In the genomic region with DNA sequence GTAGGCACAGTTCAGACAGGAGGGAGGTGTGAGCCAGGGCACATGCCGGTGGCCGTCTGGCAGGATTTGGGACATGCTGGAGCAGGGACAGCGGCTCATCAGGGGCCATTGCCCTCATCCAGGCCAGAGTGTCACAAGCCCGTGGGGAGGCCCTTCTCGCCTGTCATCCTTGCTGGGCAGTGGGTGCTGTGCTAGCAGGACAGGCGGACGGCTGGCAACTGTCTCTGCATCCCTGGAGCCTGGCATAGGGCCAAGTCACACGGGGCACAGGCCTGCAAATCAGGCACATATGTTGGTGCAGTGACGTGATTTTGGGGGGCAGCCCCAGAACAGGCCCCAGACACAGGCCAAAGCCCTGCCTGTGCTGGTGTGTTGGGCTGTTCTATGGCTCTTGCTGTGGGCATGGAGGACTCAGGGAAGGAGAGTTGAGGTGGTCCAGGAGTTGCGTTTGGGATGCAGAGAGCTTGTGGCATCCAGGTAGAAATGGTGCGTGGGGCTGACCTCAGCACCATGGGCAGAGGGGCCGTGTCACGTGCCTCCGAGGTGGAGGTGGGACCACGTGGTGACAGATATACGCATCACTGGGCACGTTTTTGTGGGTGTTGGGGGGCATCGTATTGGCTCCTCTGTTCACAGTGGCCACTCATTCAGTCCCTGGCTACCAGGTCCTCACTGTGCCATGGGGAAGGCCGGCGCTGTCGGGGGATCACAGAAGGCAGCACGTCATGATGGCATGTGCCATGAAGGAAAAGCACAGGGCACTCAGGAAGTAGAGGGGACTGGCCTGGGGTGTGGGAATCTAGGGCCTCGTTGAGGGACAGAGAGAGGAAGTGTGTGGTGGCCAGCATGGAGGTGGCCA, we compare ENCODE assay signal across 2 cellular contexts.
TF ChIP-seq lines count a peak whose summit lies in the region.

No MANE protein-coding gene starts in this region.

TF ChIP-seq in GM12891, 5 proteins besides CTCF, POLR2A, EP300 and RAD21:
- TF ChIP-seq POU2F2 (IDR thresholded peaks at IDR 0.05; ENCODE audit: low read depth, low read length) (no peak), POLR2AphosphoS5 (IDR thresholded peaks at IDR 0.05; ENCODE audit: low read depth, low read length) (0 out of 2 replicates have a peak, but pooled peaks have one; percentile 8)

TF ChIP-seq in K562, 482 proteins besides CTCF, POLR2A, EP300 and RAD21:
- TF ChIP-seq ASH1L (IDR thresholded peaks at IDR 0.05; ENCODE audit: borderline replicate concordance, low read depth, partially characterized antibody) (no peak), EP400 (IDR thresholded peaks at IDR 0.05) (0 out of 2 replicates have a peak, but pooled peaks have one; percentile 3), SRSF9 (IDR thresholded peaks at IDR 0.05; ENCODE audit: borderline replicate concordance, low read depth, low read length) (no peak), TCF3 (CRISPR knock-in tag; IDR thresholded peaks at IDR 0.05) (no peak), NFIX (CRISPR knock-in tag; IDR thresholded peaks at IDR 0.05; ENCODE audit: low read depth) (peak; percentile 27; the same call in 1 of the 2 replicates), GABPB1 (CRISPR knock-in tag; IDR thresholded peaks at IDR 0.05) (no peak), MCM2 (IDR thresholded peaks at IDR 0.05; ENCODE audit: low read depth) (no peak), ZNF764 (CRISPR knock-in tag; IDR thresholded peaks at IDR 0.05; ENCODE audit: low read depth) (no peak), SETDB1 (IDR thresholded peaks at IDR 0.05; ENCODE audit: low read length) (no peak), HMG20B (CRISPR knock-in tag; IDR thresholded peaks at IDR 0.05) (no peak), NFIC (IDR thresholded peaks at IDR 0.05) (peak; percentile 90), CHD1 (IDR thresholded peaks at IDR 0.05; ENCODE audit: low read length) (no peak), ZEB2 (IDR thresholded peaks at IDR 0.05) (no peak), ZNF184 (CRISPR knock-in tag; IDR thresholded peaks at IDR 0.05) (no peak), ZNF212 (CRISPR knock-in tag; IDR thresholded peaks at IDR 0.05) (no peak), MEIS2 (IDR thresholded peaks at IDR 0.05; ENCODE audit: partially characterized antibody) (no peak), TAF7 (tag; IDR thresholded peaks at IDR 0.05) (no peak), SREBF2 (CRISPR knock-in tag; IDR thresholded peaks at IDR 0.05) (no peak), RFX5 (IDR thresholded peaks at IDR 0.05; ENCODE audit: low read depth, low read length) (no peak), MYC (IDR thresholded peaks at IDR 0.05; ENCODE audit: low read depth, low read length) (0 out of 2 replicates have a peak, but pooled peaks have one; percentile 1), MYC (CRISPR knock-in tag; IDR thresholded peaks at IDR 0.05; ENCODE audit: borderline replicate concordance, low read depth) (no peak), MAFK (IDR thresholded peaks at IDR 0.05; ENCODE audit: low read length) (no peak), DIDO1 (tag; IDR thresholded peaks at IDR 0.05; ENCODE audit: low read depth) (no peak), SLC30A9 (CRISPR knock-in tag; IDR thresholded peaks at IDR 0.05) (no peak), BHLHE40 (IDR thresholded peaks at IDR 0.05; ENCODE audit: low read length) (0 out of 2 replicates have a peak, but pooled peaks have one; percentile 3), ZFP30 (CRISPR knock-in tag; IDR thresholded peaks at IDR 0.05; ENCODE audit: borderline replicate concordance) (no peak), MYBL2 (IDR thresholded peaks at IDR 0.05; ENCODE audit: low read depth) (no peak), MYBL2 (CRISPR knock-in tag; IDR thresholded peaks at IDR 0.05; ENCODE audit: borderline replicate concordance) (no peak), LEF1 (IDR thresholded peaks at IDR 0.05) (no peak), RBFOX2 (IDR thresholded peaks at IDR 0.05; ENCODE audit: low read depth, low read length) (no peak), BCOR (IDR thresholded peaks at IDR 0.05) (no peak), MECOM (CRISPR knock-in tag; IDR thresholded peaks at IDR 0.05) (no peak), PRMT5 (CRISPR knock-in tag; IDR thresholded peaks at IDR 0.05) (no peak), RBM22 (IDR thresholded peaks at IDR 0.05; ENCODE audit: low read depth, low read length, poor library complexity, severe bottlenecking) (peak; percentile 14)
- TF ChIP-seq, protein P1, sequence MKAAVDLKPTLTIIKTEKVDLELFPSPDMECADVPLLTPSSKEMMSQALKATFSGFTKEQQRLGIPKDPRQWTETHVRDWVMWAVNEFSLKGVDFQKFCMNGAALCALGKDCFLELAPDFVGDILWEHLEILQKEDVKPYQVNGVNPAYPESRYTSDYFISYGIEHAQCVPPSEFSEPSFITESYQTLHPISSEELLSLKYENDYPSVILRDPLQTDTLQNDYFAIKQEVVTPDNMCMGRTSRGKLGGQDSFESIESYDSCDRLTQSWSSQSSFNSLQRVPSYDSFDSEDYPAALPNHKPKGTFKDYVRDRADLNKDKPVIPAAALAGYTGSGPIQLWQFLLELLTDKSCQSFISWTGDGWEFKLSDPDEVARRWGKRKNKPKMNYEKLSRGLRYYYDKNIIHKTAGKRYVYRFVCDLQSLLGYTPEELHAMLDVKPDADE (conservative IDR thresholded peaks at IDR 0.05; ENCODE audit: control insufficient read depth, low read depth, low read length) = no peak
- TF ChIP-seq, protein P2, sequence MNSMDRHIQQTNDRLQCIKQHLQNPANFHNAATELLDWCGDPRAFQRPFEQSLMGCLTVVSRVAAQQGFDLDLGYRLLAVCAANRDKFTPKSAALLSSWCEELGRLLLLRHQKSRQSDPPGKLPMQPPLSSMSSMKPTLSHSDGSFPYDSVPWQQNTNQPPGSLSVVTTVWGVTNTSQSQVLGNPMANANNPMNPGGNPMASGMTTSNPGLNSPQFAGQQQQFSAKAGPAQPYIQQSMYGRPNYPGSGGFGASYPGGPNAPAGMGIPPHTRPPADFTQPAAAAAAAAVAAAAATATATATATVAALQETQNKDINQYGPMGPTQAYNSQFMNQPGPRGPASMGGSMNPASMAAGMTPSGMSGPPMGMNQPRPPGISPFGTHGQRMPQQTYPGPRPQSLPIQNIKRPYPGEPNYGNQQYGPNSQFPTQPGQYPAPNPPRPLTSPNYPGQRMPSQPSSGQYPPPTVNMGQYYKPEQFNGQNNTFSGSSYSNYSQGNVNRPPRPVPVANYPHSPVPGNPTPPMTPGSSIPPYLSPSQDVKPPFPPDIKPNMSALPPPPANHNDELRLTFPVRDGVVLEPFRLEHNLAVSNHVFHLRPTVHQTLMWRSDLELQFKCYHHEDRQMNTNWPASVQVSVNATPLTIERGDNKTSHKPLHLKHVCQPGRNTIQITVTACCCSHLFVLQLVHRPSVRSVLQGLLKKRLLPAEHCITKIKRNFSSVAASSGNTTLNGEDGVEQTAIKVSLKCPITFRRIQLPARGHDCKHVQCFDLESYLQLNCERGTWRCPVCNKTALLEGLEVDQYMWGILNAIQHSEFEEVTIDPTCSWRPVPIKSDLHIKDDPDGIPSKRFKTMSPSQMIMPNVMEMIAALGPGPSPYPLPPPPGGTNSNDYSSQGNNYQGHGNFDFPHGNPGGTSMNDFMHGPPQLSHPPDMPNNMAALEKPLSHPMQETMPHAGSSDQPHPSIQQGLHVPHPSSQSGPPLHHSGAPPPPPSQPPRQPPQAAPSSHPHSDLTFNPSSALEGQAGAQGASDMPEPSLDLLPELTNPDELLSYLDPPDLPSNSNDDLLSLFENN (IDR thresholded peaks at IDR 0.05; ENCODE audit: low read depth in 2 of 2, low read length in 2 of 2) = no peak
- TF ChIP-seq, protein P3, sequence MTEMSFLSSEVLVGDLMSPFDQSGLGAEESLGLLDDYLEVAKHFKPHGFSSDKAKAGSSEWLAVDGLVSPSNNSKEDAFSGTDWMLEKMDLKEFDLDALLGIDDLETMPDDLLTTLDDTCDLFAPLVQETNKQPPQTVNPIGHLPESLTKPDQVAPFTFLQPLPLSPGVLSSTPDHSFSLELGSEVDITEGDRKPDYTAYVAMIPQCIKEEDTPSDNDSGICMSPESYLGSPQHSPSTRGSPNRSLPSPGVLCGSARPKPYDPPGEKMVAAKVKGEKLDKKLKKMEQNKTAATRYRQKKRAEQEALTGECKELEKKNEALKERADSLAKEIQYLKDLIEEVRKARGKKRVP (CRISPR knock-in tag; IDR thresholded peaks at IDR 0.05) = no peak
- TF ChIP-seq, protein P4, sequence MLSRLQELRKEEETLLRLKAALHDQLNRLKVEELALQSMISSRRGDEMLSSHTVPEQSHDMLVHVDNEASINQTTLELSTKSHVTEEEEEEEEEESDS (CRISPR knock-in tag; IDR thresholded peaks at IDR 0.05) = no peak
- TF ChIP-seq, protein P5, sequence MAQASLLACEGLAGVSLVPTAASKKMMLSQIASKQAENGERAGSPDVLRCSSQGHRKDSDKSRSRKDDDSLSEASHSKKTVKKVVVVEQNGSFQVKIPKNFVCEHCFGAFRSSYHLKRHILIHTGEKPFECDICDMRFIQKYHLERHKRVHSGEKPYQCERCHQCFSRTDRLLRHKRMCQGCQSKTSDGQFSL (CRISPR knock-in tag; IDR thresholded peaks at IDR 0.05) = no peak
- TF ChIP-seq, protein P5 (tag; IDR thresholded peaks at IDR 0.05) = no peak
- TF ChIP-seq, protein P6, sequence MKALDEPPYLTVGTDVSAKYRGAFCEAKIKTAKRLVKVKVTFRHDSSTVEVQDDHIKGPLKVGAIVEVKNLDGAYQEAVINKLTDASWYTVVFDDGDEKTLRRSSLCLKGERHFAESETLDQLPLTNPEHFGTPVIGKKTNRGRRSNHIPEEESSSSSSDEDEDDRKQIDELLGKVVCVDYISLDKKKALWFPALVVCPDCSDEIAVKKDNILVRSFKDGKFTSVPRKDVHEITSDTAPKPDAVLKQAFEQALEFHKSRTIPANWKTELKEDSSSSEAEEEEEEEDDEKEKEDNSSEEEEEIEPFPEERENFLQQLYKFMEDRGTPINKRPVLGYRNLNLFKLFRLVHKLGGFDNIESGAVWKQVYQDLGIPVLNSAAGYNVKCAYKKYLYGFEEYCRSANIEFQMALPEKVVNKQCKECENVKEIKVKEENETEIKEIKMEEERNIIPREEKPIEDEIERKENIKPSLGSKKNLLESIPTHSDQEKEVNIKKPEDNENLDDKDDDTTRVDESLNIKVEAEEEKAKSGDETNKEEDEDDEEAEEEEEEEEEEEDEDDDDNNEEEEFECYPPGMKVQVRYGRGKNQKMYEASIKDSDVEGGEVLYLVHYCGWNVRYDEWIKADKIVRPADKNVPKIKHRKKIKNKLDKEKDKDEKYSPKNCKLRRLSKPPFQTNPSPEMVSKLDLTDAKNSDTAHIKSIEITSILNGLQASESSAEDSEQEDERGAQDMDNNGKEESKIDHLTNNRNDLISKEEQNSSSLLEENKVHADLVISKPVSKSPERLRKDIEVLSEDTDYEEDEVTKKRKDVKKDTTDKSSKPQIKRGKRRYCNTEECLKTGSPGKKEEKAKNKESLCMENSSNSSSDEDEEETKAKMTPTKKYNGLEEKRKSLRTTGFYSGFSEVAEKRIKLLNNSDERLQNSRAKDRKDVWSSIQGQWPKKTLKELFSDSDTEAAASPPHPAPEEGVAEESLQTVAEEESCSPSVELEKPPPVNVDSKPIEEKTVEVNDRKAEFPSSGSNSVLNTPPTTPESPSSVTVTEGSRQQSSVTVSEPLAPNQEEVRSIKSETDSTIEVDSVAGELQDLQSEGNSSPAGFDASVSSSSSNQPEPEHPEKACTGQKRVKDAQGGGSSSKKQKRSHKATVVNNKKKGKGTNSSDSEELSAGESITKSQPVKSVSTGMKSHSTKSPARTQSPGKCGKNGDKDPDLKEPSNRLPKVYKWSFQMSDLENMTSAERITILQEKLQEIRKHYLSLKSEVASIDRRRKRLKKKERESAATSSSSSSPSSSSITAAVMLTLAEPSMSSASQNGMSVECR (CRISPR knock-in tag; IDR thresholded peaks at IDR 0.05) = 0 out of 2 replicates have a peak, but pooled peaks have one; percentile 26
- TF ChIP-seq, protein P7, sequence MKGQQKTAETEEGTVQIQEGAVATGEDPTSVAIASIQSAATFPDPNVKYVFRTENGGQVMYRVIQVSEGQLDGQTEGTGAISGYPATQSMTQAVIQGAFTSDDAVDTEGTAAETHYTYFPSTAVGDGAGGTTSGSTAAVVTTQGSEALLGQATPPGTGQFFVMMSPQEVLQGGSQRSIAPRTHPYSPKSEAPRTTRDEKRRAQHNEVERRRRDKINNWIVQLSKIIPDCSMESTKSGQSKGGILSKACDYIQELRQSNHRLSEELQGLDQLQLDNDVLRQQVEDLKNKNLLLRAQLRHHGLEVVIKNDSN (CRISPR knock-in tag; IDR thresholded peaks at IDR 0.05) = no peak; the same call in 1 of the 2 replicates
- TF ChIP-seq, protein P8, sequence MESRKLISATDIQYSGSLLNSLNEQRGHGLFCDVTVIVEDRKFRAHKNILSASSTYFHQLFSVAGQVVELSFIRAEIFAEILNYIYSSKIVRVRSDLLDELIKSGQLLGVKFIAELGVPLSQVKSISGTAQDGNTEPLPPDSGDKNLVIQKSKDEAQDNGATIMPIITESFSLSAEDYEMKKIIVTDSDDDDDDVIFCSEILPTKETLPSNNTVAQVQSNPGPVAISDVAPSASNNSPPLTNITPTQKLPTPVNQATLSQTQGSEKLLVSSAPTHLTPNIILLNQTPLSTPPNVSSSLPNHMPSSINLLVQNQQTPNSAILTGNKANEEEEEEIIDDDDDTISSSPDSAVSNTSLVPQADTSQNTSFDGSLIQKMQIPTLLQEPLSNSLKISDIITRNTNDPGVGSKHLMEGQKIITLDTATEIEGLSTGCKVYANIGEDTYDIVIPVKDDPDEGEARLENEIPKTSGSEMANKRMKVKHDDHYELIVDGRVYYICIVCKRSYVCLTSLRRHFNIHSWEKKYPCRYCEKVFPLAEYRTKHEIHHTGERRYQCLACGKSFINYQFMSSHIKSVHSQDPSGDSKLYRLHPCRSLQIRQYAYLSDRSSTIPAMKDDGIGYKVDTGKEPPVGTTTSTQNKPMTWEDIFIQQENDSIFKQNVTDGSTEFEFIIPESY (CRISPR knock-in tag; IDR thresholded peaks at IDR 0.05) = 0 out of 2 replicates have a peak, but pooled peaks have one; percentile 8
